In genomic region chr1:24413350-24414163, GRCh38 we compare ENCODE assay signal across 8 cellular contexts. TPM values are rescaled to one million over a fixed set of nuclear protein-coding genes. Genes with fewer than 3 reads are reported as not detected.
DNase-seq lines count a peak whose midpoint lies in the region; ATAC-seq and TF ChIP-seq lines count a peak whose summit lies in the region.

Gene STPG1 (minus strand): TSS chr1:24413782. CDS start chr1:24401388, 12,394 bp downstream.

- H3K27me3 ChIP-seq in HAP-1 (ENCODE audit: low read depth) = no peaks in the 10 kb centered on the region
- no peaks in the 10 kb centered on the region for H3K27me3 ChIP-seq in smooth muscle cell (ENCODE audit: low read depth)

- ATAC-seq in central memory CD8-positive, alpha-beta T cell (replicated peaks; ENCODE audit: extremely low read depth, poor library complexity, severe bottlenecking) = no peak
- ATAC-seq in GM21390 (IDR thresholded peaks at IDR 0.05; ENCODE audit: unreplicated experiment) = no peak

- H3K9me3 ChIP-seq in HAP-1 = no peaks in the 10 kb centered on the region
- H3K9me3 ChIP-seq in smooth muscle cell (replicated peaks; ENCODE audit: low read depth) = no peaks in the 10 kb centered on the region

- TF ChIP-seq CTCF in smooth muscle cell (IDR thresholded peaks at IDR 0.05; ENCODE audit: borderline replicate concordance, insufficient read depth, poor library complexity, severe bottlenecking) = no peak

- peak within 1 kb of the TSS; percentile 68 for H3K4me3 ChIP-seq in HAP-1
- peak within 1 kb of the TSS; percentile 83 for H3K4me3 ChIP-seq in smooth muscle cell

- H3K4me2 ChIP-seq in smooth muscle cell = peak within 1 kb of the TSS; percentile 92

- peaks cover 18% of the 10 kb centered on the region for H3K36me3 Mint-ChIP-seq in central memory CD8-positive, alpha-beta T cell (ENCODE audit: insufficient read depth)

- H3K27ac ChIP-seq in smooth muscle cell (ENCODE audit: low read depth) = peak within 1 kb of the TSS; percentile 36

- H3K9ac ChIP-seq in smooth muscle cell (ENCODE audit: low read depth) = peak within 1 kb of the TSS; percentile 75

- 6% methylated on average over 48 of the region's 48 CpGs for WGBS in smooth muscle cell (ENCODE audit: low lambda C conversion rate)

- H3K36me3 ChIP-seq in HAP-1 (replicated peaks) (0 out of 2 replicates have a peak, but pooled peaks cover 2% of the 10 kb centered on the region), smooth muscle cell (ENCODE audit: low read depth) (no peaks in the 10 kb centered on the region)

- H3K27me3 Mint-ChIP-seq in central memory CD8-positive, alpha-beta T cell = no peaks in the 10 kb centered on the region

- peak within 1 kb of the TSS; percentile 84 for H3K27ac Mint-ChIP-seq in central memory CD8-positive, alpha-beta T cell (ENCODE audit: low read depth)

- peaks cover 54% of the 10 kb centered on the region for H3K4me1 Mint-ChIP-seq in central memory CD8-positive, alpha-beta T cell

- H3K9me3 Mint-ChIP-seq in central memory CD8-positive, alpha-beta T cell = no peaks in the 10 kb centered on the region

- H3K4me3 Mint-ChIP-seq in central memory CD8-positive, alpha-beta T cell = peak within 1 kb of the TSS; percentile 91

- no peaks in the 10 kb centered on the region for H3K79me2 ChIP-seq in smooth muscle cell (ENCODE audit: low read depth)

- in situ Hi-C loops in HAP-1 (cut with MboI; ENCODE audit: low sequenced_read_pairs) = no loop called here

- H2AFZ ChIP-seq in smooth muscle cell (ENCODE audit: low read depth) = peak within 1 kb of the TSS; percentile 92

- no peaks in the 10 kb centered on the region for H4K20me1 ChIP-seq in smooth muscle cell (ENCODE audit: low read depth)

- DNase-seq in Ammon's horn (ENCODE audit: low spot score) (peak; percentile 87), HAP-1 (ENCODE audit: low spot score in 2 of 2) (peak; percentile 81 to 89), NCI-H2196 (lab: John Stamatoyannopoulos, UW; ENCODE audit: unreplicated experiment) (peak; percentile 93), inferior parietal cortex (ENCODE audit: extremely low spot score) (peak; percentile 96), smooth muscle cell (lab: John Stamatoyannopoulos, UW; ENCODE audit: unreplicated experiment) (peak; percentile 34)
- DNase-seq in activated CD4-positive, CD25-positive, alpha-beta regulatory T cell treated with anti-CD3 and anti-CD28 coated beads, Interleukin-2, amount 50 U/mL, for 16 hours (ENCODE audit: low read depth, low spot score) = peak; percentile 59
- peak; percentile 63 to 64 for DNase-seq in central memory CD8-positive, alpha-beta T cell (ENCODE audit: low spot score in 2 of 2)

- peaks cover 6% of the 10 kb centered on the region for H3F3A ChIP-seq in smooth muscle cell (ENCODE audit: low read depth)

- H3K4me1 ChIP-seq in HAP-1 (peaks cover 13% of the 10 kb centered on the region), smooth muscle cell (ENCODE audit: low read depth) (peaks cover 13% of the 10 kb centered on the region)

RNA-seq across cellular contexts. Expression of gene STPG1, which starts in this region (rescaled TPM):
- 4.2 and 6.8 TPM in 2 replicates for total RNA-seq in smooth muscle cell
- polyA plus RNA-seq in smooth muscle cell = 4.9 and 7.6 TPM in 2 replicates

Comparison
In these comparisons a context has a peak if more than half of its experiments do, and no peak if none do; other contexts are left out.
1. DNase-seq: peak in every context shown above with its lines; median percentile 96 in inferior parietal cortex; 93 in NCI-H2196; 87 in Ammon's horn; 85 in HAP-1; 64 in central memory CD8-positive, alpha-beta T cell; 59 in activated CD4-positive, CD25-positive, alpha-beta regulatory T cell treated with anti-CD3 and anti-CD28 coated beads, Interleukin-2, amount 50 U/mL, for 16 hours; 34 in smooth muscle cell.